In genomic region chr14:91963465-91963864, GRCh38 we compare ENCODE assay signal across 14 cellular contexts. TPM values are rescaled to one million over a fixed set of nuclear protein-coding genes. Genes with fewer than 3 reads are reported as not detected.
DNase-seq lines count a peak whose midpoint lies in the region; ATAC-seq and TF ChIP-seq lines count a peak whose summit lies in the region.
"Had no signal": no experiment of that assay in that cellular context is flagged by ENCODE, and none has a peak within 500 bp of the region (broad histone marks: within the 10 kb centered on the region; RNA-seq: fewer than 3 reads in every experiment).

No MANE protein-coding gene starts in this region.

- no peak overlapping the region for H2AK5ac ChIP-seq in IMR-90 (ENCODE audit: low read depth, low read length)

- H3K27me3 ChIP-seq in IMR-90 (ENCODE audit: control insufficient read depth, insufficient read depth, low read length) = no peaks in the 10 kb centered on the region
- H3K27me3 ChIP-seq: BLaER1, MG63 had no signal

- TF ChIP-seq POLR2A in IMR-90 (IDR thresholded peaks at IDR 0.05; ENCODE audit: low read depth, low read length) = no peak

- H3K4me2 ChIP-seq in IMR-90 (ENCODE audit: low read depth, low read length) = no peak overlapping the region
- H3K4me2 ChIP-seq: BLaER1 had no signal

- H3K9ac ChIP-seq in IMR-90 (ENCODE audit: low read depth, low read length) = no peak overlapping the region
- H3K9ac ChIP-seq: BLaER1 had no signal

- H2AFZ ChIP-seq in IMR-90 (replicated peaks; ENCODE audit: low read length, poor library complexity) = no peak overlapping the region

- BruUV-seq in IMR-90 (replicated peaks; lab: Mats Ljungman, UMichigan) = no TSS peak

- CTCF ChIA-PET in IMR-90 (lab: Yijun Ruan, JAX) = no interaction called here

- no peak overlapping the region for H3K18ac ChIP-seq in IMR-90 (ENCODE audit: low read depth, low read length)

- no peak for TF ChIP-seq CTCF in IMR-90 (conservative IDR thresholded peaks at IDR 0.05; ENCODE audit: low read depth, low read length)
- no peak for TF ChIP-seq CTCF in cardiac fibroblast (IDR thresholded peaks at IDR 0.05; ENCODE audit: low read depth, low read length)

- H2AK9ac ChIP-seq in IMR-90 (replicated peaks; ENCODE audit: low read depth, low read length, poor library complexity) = no peak overlapping the region

- H3K9me1 ChIP-seq in IMR-90 (ENCODE audit: insufficient read depth, low read length) = peaks cover 3% of the 10 kb centered on the region

- DNase-seq in IMR-90 (peak; percentile 25), cardiac fibroblast (ENCODE audit: low read depth in 2 of 2) (peak; percentile 63 to 92), fibroblast of the conjunctiva (ENCODE audit: low read depth) (peak; percentile 82), skeletal muscle cell (ENCODE audit: low read depth) (peak; percentile 86), RKO (ENCODE audit: low spot score) (no peak), SW480 (ENCODE audit: low spot score) (no peak), DMS153 treated with DMSO at 0.1 percent for 48 hours (lab: John Stamatoyannopoulos, UW; ENCODE audit: unreplicated experiment) (no peak)
- no peak for DNase-seq in stimulated activated CD4-positive, alpha-beta T cell treated with anti-CD3 and anti-CD28 coated beads, Interleukin-1b, Interleukin-23, amount 100 ng/mL, for 48 hours
- DNase-seq: CD8-positive, alpha-beta memory T cell; KG1; MG63; NCI-H1105; NCI-H1694 treated with DMSO at 0.1 percent for 48 hours had no signal

- no peak overlapping the region for H3K23ac ChIP-seq in IMR-90 (ENCODE audit: low read depth, low read length)

- peaks cover 4% of the 10 kb centered on the region; the same call in 1 of the 2 replicates for H3K36me3 ChIP-seq in IMR-90 (ENCODE audit: control insufficient read depth, insufficient read depth, low read length)
- H3K36me3 ChIP-seq: MG63 had no signal

- no peak overlapping the region for H2BK15ac ChIP-seq in IMR-90 (ENCODE audit: low read depth, low read length)

- no peak overlapping the region for H3K56ac ChIP-seq in IMR-90 (ENCODE audit: extremely low read depth, insufficient read depth, low read length)

- in situ Hi-C loops in IMR-90 (cut with MboI; ENCODE audit: low sequenced_read_pairs) = no loop called here

- H4K20me1 ChIP-seq in IMR-90 (ENCODE audit: insufficient read depth, low read length) = no peaks in the 10 kb centered on the region
- H4K20me1 ChIP-seq: BLaER1 had no signal

- dilution Hi-C loops in IMR-90 (cut with HindIII; ENCODE audit: low sequenced_read_pairs, unreplicated experiment) = no loop called here

- no peak overlapping the region for H2BK120ac ChIP-seq in IMR-90 (ENCODE audit: low read depth, low read length)

- no peak overlapping the region for H4K91ac ChIP-seq in IMR-90 (ENCODE audit: insufficient read depth, low read depth, low read length)

- no CpG with 5 or more reads among the region's 6 CpGs for WGBS in IMR-90 (ENCODE audit: extremely low coverage in 2 of 2, insufficient read length in 1 of 2), 2 experiments

- no peak overlapping the region for H3K14ac ChIP-seq in IMR-90 (replicated peaks; ENCODE audit: low read depth, low read length)

- no peak for ATAC-seq in IMR-90 (ENCODE audit: low read depth)

- peaks cover 2% of the 10 kb centered on the region; the same call in 1 of the 2 replicates for H3K4me1 ChIP-seq in IMR-90 (ENCODE audit: control insufficient read depth, insufficient read depth, low read length)

- no peak overlapping the region for H3K27ac ChIP-seq in IMR-90 (ENCODE audit: insufficient read depth, low read length)
- H3K27ac ChIP-seq: BLaER1 had no signal

- POLR2A ChIA-PET in IMR-90 (lab: Charles Lee; ENCODE audit: unreplicated experiment) = no interaction called here

- H3K4me3 ChIP-seq in IMR-90 (ENCODE audit: insufficient read depth, low read depth, low read length) = no peak overlapping the region
- no peak overlapping the region for H3K4me3 ChIP-seq in cardiac fibroblast (replicated peaks in 1 of 2; ENCODE audit: low read depth in 2 of 2, low read length in 2 of 2)
- no peak overlapping the region for H3K4me3 ChIP-seq in skeletal muscle cell (ENCODE audit: low read depth, low read length)
- H3K4me3 ChIP-seq: BLaER1, MG63 had no signal

- H2BK5ac ChIP-seq in IMR-90 (ENCODE audit: low read depth, low read length, poor library complexity, severe bottlenecking) = no peak overlapping the region

- TF ChIP-seq RAD21 in IMR-90 (IDR thresholded peaks at IDR 0.05; ENCODE audit: low read length) = no peak

- intact Hi-C loops in IMR-90 (cut with micrococcal nuclease) = no loop called here

- H2BK20ac ChIP-seq in IMR-90 (ENCODE audit: low read depth, low read length) = no peak overlapping the region

- no peak overlapping the region for H4K8ac ChIP-seq in IMR-90 (ENCODE audit: low read depth in 2 of 2, low read length in 2 of 2)

- H3K4ac ChIP-seq in IMR-90 (ENCODE audit: low read depth, low read length) = no peak overlapping the region

- no peaks in the 10 kb centered on the region for H3K9me3 ChIP-seq in IMR-90 (ENCODE audit: control insufficient read depth, insufficient read depth, low read length)
- H3K9me3 ChIP-seq: BLaER1, MG63 had no signal

- no peaks in the 10 kb centered on the region; a peak in 1 of 4 replicates for H3K79me1 ChIP-seq in IMR-90 (ENCODE audit: low read depth in 1 of 2, low read length in 2 of 2)

- no peak overlapping the region for H4K5ac ChIP-seq in IMR-90 (ENCODE audit: low read depth, low read length)

TF ChIP-seq in IMR-90, 13 proteins besides CTCF, POLR2A, EP300 and RAD21:
- no peak for TF ChIP-seq BHLHE40 (IDR thresholded peaks at IDR 0.05; ENCODE audit: low read depth, low read length)
- TF ChIP-seq CEBPB (IDR thresholded peaks at IDR 0.05; ENCODE audit: low read depth, low read length) = no peak
- TF ChIP-seq FOS (IDR thresholded peaks at IDR 0.05; ENCODE audit: low read depth, low read length) = no peak
- TF ChIP-seq MAFK (IDR thresholded peaks at IDR 0.05; ENCODE audit: low read depth, low read length) = no peak
- TF ChIP-seq CHD1 (IDR thresholded peaks at IDR 0.05; ENCODE audit: low read depth, low read length) = no peak
- TF ChIP-seq USF2 (IDR thresholded peaks at IDR 0.05; ENCODE audit: low read depth, low read length) = no peak
- no peak for TF ChIP-seq RFX5 (IDR thresholded peaks at IDR 0.05; ENCODE audit: low read depth, low read length)

RNA-seq across cellular contexts. Expression of gene FBLN5, which starts 16.0 kb away (rescaled TPM):
- total RNA-seq in IMR-90 (2012; rRNA removed) = 9.7 and 10.6 TPM in 2 replicates
- polyA plus RNA-seq in IMR-90 (2012; rRNA removed) = 68.1 and 76.4 TPM in 2 replicates
- 70.9 and 119 TPM in 2 replicates for polyA plus RNA-seq in IMR-90 (2012; cell fraction: cytosol; rRNA removed)
- 25.1 and 44.9 TPM in 2 replicates for polyA plus RNA-seq in IMR-90 (2012; cell fraction: nucleus; rRNA removed; ENCODE audit: low replicate concordance)

Comparison
In these comparisons a context has a peak if more than half of its experiments do, and no peak if none do; other contexts are left out.
1. DNase-seq: peak in IMR-90 (single experiment), cardiac fibroblast (2 of 2), fibroblast of the conjunctiva (single experiment) and skeletal muscle cell (single experiment); none in RKO (single experiment), SW480 (single experiment), DMS153 treated with DMSO at 0.1 percent for 48 hours (single experiment) and stimulated activated CD4-positive, alpha-beta T cell treated with anti-CD3 and anti-CD28 coated beads, Interleukin-1b, Interleukin-23, amount 100 ng/mL, for 48 hours (single experiment).